ENCODE assay signal across 10 cellular contexts in genomic region chr5:147554285-147554817, GRCh38. TPM values are rescaled to one million over a fixed set of nuclear protein-coding genes. Genes with fewer than 3 reads are reported as not detected.
DNase-seq lines count a peak whose midpoint lies in the region; ATAC-seq, FAIRE-seq and TF ChIP-seq lines count a peak whose summit lies in the region.
"Had no signal": no experiment of that assay in that cellular context is flagged by ENCODE, and none has a peak within 500 bp of the region (broad histone marks: within the 10 kb centered on the region; RNA-seq: fewer than 3 reads in every experiment).

No MANE protein-coding gene starts in this region.

- CTCF ChIA-PET in endothelial cell of umbilical vein (lab: Charles Lee) = interaction anchor here (1.0 to 3.5 kb wide), 10 partner anchors 13 to 163 kb away, joined by 3 to 18 read pairs (median 5); partner anchors contain the start of gene DPYSL3

- no peak for TF ChIP-seq CTCF in endothelial cell of umbilical vein (IDR thresholded peaks at IDR 0.05; ENCODE audit: extremely low read depth in 1 of 2, insufficient read depth in 1 of 2, low read depth in 1 of 2, low read length in 2 of 2)

- no peaks in the 10 kb centered on the region for H3K79me2 ChIP-seq in endothelial cell of umbilical vein (ENCODE audit: control insufficient read depth, insufficient read depth, low read length)

- dilution Hi-C loops in endothelial cell of umbilical vein (cut with MboI; ENCODE audit: extremely low pct_ligation_motif_present, low sequenced_read_pairs) = no loop called here

- H3K9ac ChIP-seq in endothelial cell of umbilical vein (replicated peaks; ENCODE audit: extremely low read depth, insufficient read depth, low read length) (peak overlapping the region; percentile 19), muscle layer of colon (ENCODE audit: low read length) (peak overlapping the region; percentile 35)

- no TSS peak for BruUV-seq in endothelial cell of umbilical vein (replicated peaks; lab: Mats Ljungman, UMichigan)

- peak overlapping the region; percentile 34 for H3K4me2 ChIP-seq in endothelial cell of umbilical vein (ENCODE audit: insufficient read depth, low read length)

- H3K27ac ChIP-seq in endothelial cell of umbilical vein (ENCODE audit: insufficient read depth, low read depth, low read length) = no peak overlapping the region
- H3K27ac ChIP-seq in muscle layer of colon (ENCODE audit: low read depth, low read length) = peak overlapping the region; percentile 80

- POLR2A ChIA-PET in endothelial cell of umbilical vein (lab: Charles Lee) = no interaction called here

- H3K4me3 ChIP-seq in endothelial cell of umbilical vein (replicated peaks in 1 of 3; ENCODE audit: insufficient read depth in 1 of 3, low read depth in 1 of 3, low read length in 3 of 3) (no peak overlapping the region), muscle layer of colon (ENCODE audit: low read depth in 1 of 2, low read length in 2 of 2) (peak overlapping the region in 1 of 2 donors; percentile 14)
- H3K4me3 ChIP-seq: K562 had no signal

- no peak for FAIRE-seq in endothelial cell of umbilical vein (lab: Jason Lieb, UNC)
- FAIRE-seq: K562 had no signal

- no peaks in the 10 kb centered on the region for H3K27me3 ChIP-seq in endothelial cell of umbilical vein (ENCODE audit: control insufficient read depth in 2 of 2, insufficient read depth in 2 of 2, low read length in 2 of 2)
- no peaks in the 10 kb centered on the region for H3K27me3 ChIP-seq in muscle layer of colon (ENCODE audit: control insufficient read depth in 1 of 2, insufficient read depth in 2 of 2, low read length in 2 of 2)

- peak; percentile 51 for DNase-seq in A172 (ENCODE audit: low spot score)
- peak; percentile 9 for DNase-seq in NCI-H774 (lab: John Stamatoyannopoulos, UW)
- DNase-seq in endothelial cell of umbilical vein (ENCODE audit: low read depth, low spot score) = peak; percentile 60
- no peak for DNase-seq in NOMO-1 treated with DMSO at 0.1 percent for 48 hours (lab: John Stamatoyannopoulos, UW; ENCODE audit: unreplicated experiment)

- H4K20me1 ChIP-seq in endothelial cell of umbilical vein (replicated peaks; ENCODE audit: control insufficient read depth, extremely low read depth, insufficient read depth, low read length) = no peaks in the 10 kb centered on the region

- TF ChIP-seq POLR2A in endothelial cell of umbilical vein (IDR thresholded peaks at IDR 0.05; ENCODE audit: low read depth, low read length) = no peak

- no peaks in the 10 kb centered on the region for H3K9me3 ChIP-seq in endothelial cell of umbilical vein (replicated peaks; ENCODE audit: control insufficient read depth, insufficient read depth, low read length)
- no peaks in the 10 kb centered on the region for H3K9me3 ChIP-seq in muscle layer of colon (ENCODE audit: low read length)

- H3K36me3 ChIP-seq in endothelial cell of umbilical vein (ENCODE audit: control insufficient read depth in 2 of 2, extremely low read depth in 1 of 2, insufficient read depth in 2 of 2, low read length in 2 of 2) (no peaks in the 10 kb centered on the region), muscle layer of colon (ENCODE audit: insufficient read depth, low read length) (no peaks in the 10 kb centered on the region)

- peak overlapping the region; percentile 80 for H2AFZ ChIP-seq in endothelial cell of umbilical vein (ENCODE audit: low read depth, low read length)

- ATAC-seq in HG02840 (IDR thresholded peaks at IDR 0.05; ENCODE audit: low FRiP score, unreplicated experiment) (no peak), GM21381 (IDR thresholded peaks at IDR 0.05; ENCODE audit: unreplicated experiment) (no peak), HG03342 (IDR thresholded peaks at IDR 0.05; ENCODE audit: unreplicated experiment) (no peak)
- ATAC-seq: K562 had no signal

- intact Hi-C loops in endothelial cell of umbilical vein (cut with micrococcal nuclease) = loop anchor here (2.0 kb wide), 1 partner anchor 16 kb away; no protein-coding TSS in a partner anchor

- peaks cover 3% of the 10 kb centered on the region for H3K4me1 ChIP-seq in endothelial cell of umbilical vein (ENCODE audit: control insufficient read depth, extremely low read depth, insufficient read depth, low read length)
- H3K4me1 ChIP-seq in muscle layer of colon (ENCODE audit: insufficient read depth, low read length) = peaks cover 52% of the 10 kb centered on the region

- H3K9me1 ChIP-seq in endothelial cell of umbilical vein (replicated peaks; ENCODE audit: control insufficient read depth, extremely low read depth, insufficient read depth, low read length) = no peaks in the 10 kb centered on the region

TF ChIP-seq in endothelial cell of umbilical vein, 7 proteins besides CTCF, POLR2A, EP300 and RAD21:
- TF ChIP-seq JUN (IDR thresholded peaks at IDR 0.05; ENCODE audit: borderline replicate concordance, insufficient read depth, insufficient read length, low read depth) (no peak), MYC (IDR thresholded peaks at IDR 0.05; ENCODE audit: low read depth, low read length) (no peak), FOS (IDR thresholded peaks at IDR 0.05; ENCODE audit: borderline replicate concordance, insufficient read depth, low read length) (no peak), POLR2AphosphoS5 (IDR thresholded peaks at IDR 0.05; ENCODE audit: insufficient read depth, low read depth, low read length) (no peak), GATA2 (IDR thresholded peaks at IDR 0.05; ENCODE audit: insufficient read depth, insufficient read length, low read depth, low read length) (no peak), EZH2 (IDR thresholded peaks at IDR 0.05; ENCODE audit: borderline replicate concordance, low read depth, low read length, severe bottlenecking) (no peak)
- TF ChIP-seq, protein P1, sequence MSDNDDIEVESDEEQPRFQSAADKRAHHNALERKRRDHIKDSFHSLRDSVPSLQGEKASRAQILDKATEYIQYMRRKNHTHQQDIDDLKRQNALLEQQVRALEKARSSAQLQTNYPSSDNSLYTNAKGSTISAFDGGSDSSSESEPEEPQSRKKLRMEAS (IDR thresholded peaks at IDR 0.05; ENCODE audit: insufficient read depth, insufficient read length) = no peak

RNA-seq across cellular contexts. Expression of gene DPYSL3, which starts 44.5 kb away (rescaled TPM):
- total RNA-seq in A172 (2014; rRNA removed; shearing (Covaris generic)) = 308 and 485 TPM in 2 replicates
- 142 and 146 TPM in 2 replicates for total RNA-seq in endothelial cell of umbilical vein
- 80.3 and 81.6 TPM in 2 replicates for polyA plus RNA-seq in endothelial cell of umbilical vein
- polyA plus RNA-seq in endothelial cell of umbilical vein (2011; cell fraction: cytosol; rRNA removed) = 88.1 and 93.4 TPM in 2 replicates
- 165 and 213 TPM in 2 replicates for polyA plus RNA-seq in endothelial cell of umbilical vein (2011; cell fraction: nucleus; rRNA removed)
- 70.9 and 78.2 TPM in 2 replicates for polyA plus RNA-seq in endothelial cell of umbilical vein (2012)
- 154 and 180 TPM in 2 replicates for polyA minus RNA-seq in endothelial cell of umbilical vein
- polyA minus RNA-seq in endothelial cell of umbilical vein (2011; cell fraction: cytosol; rRNA and poly(A)+ RNA removed) = not detected
- polyA minus RNA-seq in endothelial cell of umbilical vein (2011; cell fraction: nucleus; rRNA and poly(A)+ RNA removed) = 111 and 158 TPM in 2 replicates
- polyA plus RNA-seq: CD14-positive monocyte had no signal
